In the genomic region with DNA sequence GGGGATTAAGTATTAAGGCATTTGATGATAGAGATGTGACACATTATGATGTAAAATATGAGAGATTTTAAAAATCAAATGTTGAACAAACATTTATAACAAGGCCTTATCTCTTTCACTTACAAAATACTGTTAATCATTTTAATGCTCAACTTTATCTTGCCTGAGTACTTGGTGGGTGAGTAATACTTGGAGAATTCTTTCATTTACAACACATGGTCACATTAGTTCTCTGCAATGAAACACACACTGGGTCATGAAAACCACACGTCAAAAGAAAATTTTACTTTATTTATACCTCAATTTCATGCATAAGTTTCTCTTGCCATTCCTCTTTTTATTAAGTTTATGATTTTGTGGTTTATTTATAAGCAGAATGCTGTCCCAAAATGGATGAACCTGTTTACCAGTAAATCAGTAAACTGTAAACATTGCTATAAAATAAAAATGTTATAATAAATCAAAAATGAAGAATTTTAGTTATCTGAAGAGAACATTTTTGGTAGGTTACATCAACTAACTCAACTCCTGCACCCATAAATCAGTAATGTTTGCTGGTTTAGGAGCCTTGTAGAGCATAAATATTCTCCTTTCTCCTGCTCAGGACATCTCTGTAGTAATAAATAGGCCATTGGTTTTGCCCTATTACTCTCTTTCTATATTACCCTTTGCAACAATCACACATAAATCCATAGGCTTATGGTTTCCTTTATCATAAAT, we compare ENCODE assay signal across 20 cellular contexts.
"Had no signal": no experiment of that assay in that cellular context is flagged by ENCODE, and none has a peak within 500 bp of the region (broad histone marks: within the 10 kb centered on the region; RNA-seq: fewer than 3 reads in every experiment).

No MANE protein-coding gene starts in this region.

- H3K9me3 ChIP-seq: ovary, right lobe of liver, testis had no signal

- H3K27me3 ChIP-seq: brain microvascular endothelial cell, ovary, right lobe of liver, testis had no signal

- H3K4me1 ChIP-seq: right lobe of liver, testis had no signal

- H3K36me3 ChIP-seq: brain microvascular endothelial cell, ovary, right lobe of liver had no signal

- FAIRE-seq: endometrium had no signal

- H3K27ac ChIP-seq: brain microvascular endothelial cell, coronary artery, ovary, right lobe of liver, testis had no signal

- DNase-seq: activated B cell treated with CpG ODN at 0.5 μM for 24 hours; activated CD4-positive, alpha-beta memory T cell treated with anti-CD3 and anti-CD28 coated beads, Interleukin-2, amount 10 ng/mL, durations not matched to agents 7 days and 5 days; activated CD4-positive, alpha-beta T cell treated with anti-CD3 and anti-CD28 coated beads for 48 hours; activated naive CD4-positive, alpha-beta T cell treated with anti-CD3 and anti-CD28 coated beads, Interleukin-2, amount 10 ng/mL, durations not matched to agents 7 days and 5 days; activated naive CD8-positive, alpha-beta T cell treated with anti-CD3 and anti-CD28 coated beads, Interleukin-2, amount 50 U/mL, for 24 hours; activated T-cell treated with anti-CD3 and anti-CD28 coated beads, Interleukin-2, amount 50 U/mL, for 24 hours; aorta; brain microvascular endothelial cell; immature natural killer cell; mesendoderm; naive thymus-derived CD8-positive, alpha-beta T cell; ovary; right lobe of liver; stimulated activated CD4-positive, alpha-beta T cell treated with anti-CD3 and anti-CD28 coated beads, Interleukin-4, amount 100 ng/mL, for 24 hours; T-helper 1 cell; T-helper 9 cell; testis had no signal

- H3K4me3 ChIP-seq: coronary artery, ovary, right lobe of liver, testis had no signal

- ATAC-seq: activated naive CD8-positive, alpha-beta T cell treated with anti-CD3 and anti-CD28 coated beads, Interleukin-2, amount 50 U/mL, for 24 hours; naive thymus-derived CD8-positive, alpha-beta T cell; right lobe of liver; stimulated activated effector memory CD8-positive, alpha-beta T cell treated with anti-CD3 and anti-CD28 coated beads, Interleukin-12 subunit alpha, Interleukin-12 subunit beta, amount 100 ng/mL, for 72 hours had no signal
